1 cellular context compared by ENCODE assay signal in genomic region chr4:68815617-68816409, GRCh38.
A peak's percentile ranks its signal among the peaks of the same experiment; 100 is the strongest.
TF ChIP-seq lines count a peak whose summit lies in the region.
"Not testable (repeated sequence)": the region's sequence is repeated elsewhere in the genome, so short reads cannot be mapped to it uniquely, and the experiment has no call there.

Gene UGT2B10 (plus strand): TSS chr4:68815994. CDS start chr4:68816020, 26 bp downstream.

TF ChIP-seq in HepG2, 621 proteins besides CTCF, POLR2A, EP300 and RAD21 (continued from another document and continues in another):
- 0 out of 2 replicates have a peak, but pooled peaks have one; percentile 74 for TF ChIP-seq RNF219 (CRISPR knock-in tag; IDR thresholded peaks at IDR 0.05)
- TF ChIP-seq, protein P1, sequence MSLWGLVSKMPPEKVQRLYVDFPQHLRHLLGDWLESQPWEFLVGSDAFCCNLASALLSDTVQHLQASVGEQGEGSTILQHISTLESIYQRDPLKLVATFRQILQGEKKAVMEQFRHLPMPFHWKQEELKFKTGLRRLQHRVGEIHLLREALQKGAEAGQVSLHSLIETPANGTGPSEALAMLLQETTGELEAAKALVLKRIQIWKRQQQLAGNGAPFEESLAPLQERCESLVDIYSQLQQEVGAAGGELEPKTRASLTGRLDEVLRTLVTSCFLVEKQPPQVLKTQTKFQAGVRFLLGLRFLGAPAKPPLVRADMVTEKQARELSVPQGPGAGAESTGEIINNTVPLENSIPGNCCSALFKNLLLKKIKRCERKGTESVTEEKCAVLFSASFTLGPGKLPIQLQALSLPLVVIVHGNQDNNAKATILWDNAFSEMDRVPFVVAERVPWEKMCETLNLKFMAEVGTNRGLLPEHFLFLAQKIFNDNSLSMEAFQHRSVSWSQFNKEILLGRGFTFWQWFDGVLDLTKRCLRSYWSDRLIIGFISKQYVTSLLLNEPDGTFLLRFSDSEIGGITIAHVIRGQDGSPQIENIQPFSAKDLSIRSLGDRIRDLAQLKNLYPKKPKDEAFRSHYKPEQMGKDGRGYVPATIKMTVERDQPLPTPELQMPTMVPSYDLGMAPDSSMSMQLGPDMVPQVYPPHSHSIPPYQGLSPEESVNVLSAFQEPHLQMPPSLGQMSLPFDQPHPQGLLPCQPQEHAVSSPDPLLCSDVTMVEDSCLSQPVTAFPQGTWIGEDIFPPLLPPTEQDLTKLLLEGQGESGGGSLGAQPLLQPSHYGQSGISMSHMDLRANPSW (CRISPR knock-in tag; IDR thresholded peaks at IDR 0.05; ENCODE audit: borderline replicate concordance): 0 out of 2 replicates have a peak, but pooled peaks have one; percentile 45
- TF ChIP-seq KAT2B (IDR thresholded peaks at IDR 0.05; ENCODE audit: borderline replicate concordance, low read depth, low read length): peak; percentile 39; the same call in 1 of the 2 replicates
- peak; percentile 66 for TF ChIP-seq PHF5A (CRISPR knock-in tag; IDR thresholded peaks at IDR 0.05; ENCODE audit: low read depth, unreplicated experiment)
- peak; percentile 64; the same call in 1 of the 2 replicates for TF ChIP-seq ZBTB8A (CRISPR knock-in tag; IDR thresholded peaks at IDR 0.05; ENCODE audit: borderline replicate concordance, low read depth)
- TF ChIP-seq CBX1 (IDR thresholded peaks at IDR 0.05; ENCODE audit: low read depth): peak; percentile 60
- TF ChIP-seq ZNF3 (CRISPR knock-in tag; IDR thresholded peaks at IDR 0.05): 0 out of 2 replicates have a peak, but pooled peaks have one; percentile 19
- 0 out of 2 replicates have a peak, but pooled peaks have one; percentile 63 for TF ChIP-seq ZNF510 (CRISPR knock-in tag; IDR thresholded peaks at IDR 0.05; ENCODE audit: low read depth)
- peak; percentile 89 for TF ChIP-seq FOXK1 (CRISPR knock-in tag; IDR thresholded peaks at IDR 0.05; ENCODE audit: borderline replicate concordance, low read depth)
- peak; percentile 66 for TF ChIP-seq POLR2AphosphoS5 (IDR thresholded peaks at IDR 0.05; ENCODE audit: low read depth, low read length)
- peak; percentile 77 for TF ChIP-seq ARNTL (CRISPR knock-in tag; IDR thresholded peaks at IDR 0.05)
- peak; percentile 81; the same call in 1 of the 2 replicates for TF ChIP-seq TBX3 (IDR thresholded peaks at IDR 0.05; ENCODE audit: borderline replicate concordance)
- peak; percentile 46; the same call in 1 of the 2 replicates for TF ChIP-seq NR2C2 (CRISPR knock-in tag; IDR thresholded peaks at IDR 0.05; ENCODE audit: borderline replicate concordance)
- peak; percentile 98 for TF ChIP-seq MED1 (CRISPR knock-in tag; IDR thresholded peaks at IDR 0.05)
- peak; percentile 30; the same call in 1 of the 2 replicates for TF ChIP-seq ZNF841 (CRISPR knock-in tag; IDR thresholded peaks at IDR 0.05; ENCODE audit: borderline replicate concordance)
- not testable (repeated sequence) for TF ChIP-seq ZHX2 (IDR thresholded peaks at IDR 0.05; ENCODE audit: low read depth); SOX6 (IDR thresholded peaks at IDR 0.05)
- peak; percentile 75; the same call in 1 of the 2 replicates for TF ChIP-seq ZHX2 (CRISPR knock-in tag; IDR thresholded peaks at IDR 0.05; ENCODE audit: borderline replicate concordance)
- TF ChIP-seq GFI1 (CRISPR knock-in tag; IDR thresholded peaks at IDR 0.05; ENCODE audit: borderline replicate concordance): peak; percentile 76
- peak; percentile 34; the same call in 1 of the 2 replicates for TF ChIP-seq ZBTB21 (CRISPR knock-in tag; IDR thresholded peaks at IDR 0.05)
- peak; percentile 47; the same call in 1 of the 2 replicates for TF ChIP-seq ZSCAN21 (CRISPR knock-in tag; IDR thresholded peaks at IDR 0.05; ENCODE audit: borderline replicate concordance)
- 0 out of 2 replicates have a peak, but pooled peaks have one; percentile 32 for TF ChIP-seq ZNF230 (CRISPR knock-in tag; IDR thresholded peaks at IDR 0.05)
- TF ChIP-seq ARID2 (CRISPR knock-in tag; IDR thresholded peaks at IDR 0.05; ENCODE audit: borderline replicate concordance): peak; percentile 76
- TF ChIP-seq ZSCAN9 (CRISPR knock-in tag; IDR thresholded peaks at IDR 0.05; ENCODE audit: borderline replicate concordance): peak; percentile 93
- peak; percentile 80; the same call in 1 of the 2 replicates for TF ChIP-seq SNAPC2 (CRISPR knock-in tag; IDR thresholded peaks at IDR 0.05)
- peak; percentile 79; the same call in 1 of the 2 replicates for TF ChIP-seq SSRP1 (CRISPR knock-in tag; IDR thresholded peaks at IDR 0.05)
- TF ChIP-seq, protein P2, sequence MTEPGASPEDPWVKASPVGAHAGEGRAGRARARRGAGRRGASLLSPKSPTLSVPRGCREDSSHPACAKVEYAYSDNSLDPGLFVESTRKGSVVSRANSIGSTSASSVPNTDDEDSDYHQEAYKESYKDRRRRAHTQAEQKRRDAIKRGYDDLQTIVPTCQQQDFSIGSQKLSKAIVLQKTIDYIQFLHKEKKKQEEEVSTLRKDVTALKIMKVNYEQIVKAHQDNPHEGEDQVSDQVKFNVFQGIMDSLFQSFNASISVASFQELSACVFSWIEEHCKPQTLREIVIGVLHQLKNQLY (CRISPR knock-in tag; IDR thresholded peaks at IDR 0.05): peak; percentile 87
- TF ChIP-seq MIXL1 (CRISPR knock-in tag; IDR thresholded peaks at IDR 0.05): peak; percentile 99
- TF ChIP-seq SIX1 (CRISPR knock-in tag; IDR thresholded peaks at IDR 0.05; ENCODE audit: borderline replicate concordance): peak; percentile 89; the same call in 1 of the 2 replicates
- peak; percentile 80; the same call in 1 of the 2 replicates for TF ChIP-seq ZSCAN5A (CRISPR knock-in tag; IDR thresholded peaks at IDR 0.05; ENCODE audit: borderline replicate concordance)
- peak; percentile 81 for TF ChIP-seq FOXA1 (IDR thresholded peaks at IDR 0.05)
- peak; percentile 93 for TF ChIP-seq FOXA1 (CRISPR knock-in tag; IDR thresholded peaks at IDR 0.05)
- TF ChIP-seq ZNF878 (CRISPR knock-in tag; IDR thresholded peaks at IDR 0.05): 0 out of 2 replicates have a peak, but pooled peaks have one; percentile 35
- peak; percentile 93 for TF ChIP-seq ZGPAT (CRISPR knock-in tag; IDR thresholded peaks at IDR 0.05)
- peak; percentile 97; the same call in 1 of the 2 replicates for TF ChIP-seq FOXJ3 (CRISPR knock-in tag; IDR thresholded peaks at IDR 0.05; ENCODE audit: borderline replicate concordance)
- peak; percentile 83 for TF ChIP-seq NKX3-1 (CRISPR knock-in tag; IDR thresholded peaks at IDR 0.05)
- peak; percentile 46; the same call in 1 of the 2 replicates for TF ChIP-seq ZNF652 (CRISPR knock-in tag; IDR thresholded peaks at IDR 0.05; ENCODE audit: borderline replicate concordance, low read depth)
- TF ChIP-seq NCOR1 (IDR thresholded peaks at IDR 0.05; ENCODE audit: borderline replicate concordance, low read length): peak; percentile 75; the same call in 1 of the 2 replicates
- TF ChIP-seq SALL1 (CRISPR knock-in tag; IDR thresholded peaks at IDR 0.05): peak; percentile 62; the same call in 1 of the 2 replicates
- TF ChIP-seq SMYD3 (CRISPR knock-in tag; IDR thresholded peaks at IDR 0.05): peak; percentile 86
- peak; percentile 89; the same call in 1 of the 2 replicates for TF ChIP-seq MIER3 (CRISPR knock-in tag; IDR thresholded peaks at IDR 0.05; ENCODE audit: borderline replicate concordance)
- TF ChIP-seq ATF7-NPFF (CRISPR knock-in tag; IDR thresholded peaks at IDR 0.05; ENCODE audit: low read depth): peak; percentile 61
- TF ChIP-seq NR2F2 (IDR thresholded peaks at IDR 0.05; ENCODE audit: borderline replicate concordance, low read depth): peak; percentile 83
- peak; percentile 92 for TF ChIP-seq HDAC2 (CRISPR knock-in tag; IDR thresholded peaks at IDR 0.05)
- TF ChIP-seq SOX6 (CRISPR knock-in tag; IDR thresholded peaks at IDR 0.05): peak; percentile 87
- TF ChIP-seq, protein P3, sequence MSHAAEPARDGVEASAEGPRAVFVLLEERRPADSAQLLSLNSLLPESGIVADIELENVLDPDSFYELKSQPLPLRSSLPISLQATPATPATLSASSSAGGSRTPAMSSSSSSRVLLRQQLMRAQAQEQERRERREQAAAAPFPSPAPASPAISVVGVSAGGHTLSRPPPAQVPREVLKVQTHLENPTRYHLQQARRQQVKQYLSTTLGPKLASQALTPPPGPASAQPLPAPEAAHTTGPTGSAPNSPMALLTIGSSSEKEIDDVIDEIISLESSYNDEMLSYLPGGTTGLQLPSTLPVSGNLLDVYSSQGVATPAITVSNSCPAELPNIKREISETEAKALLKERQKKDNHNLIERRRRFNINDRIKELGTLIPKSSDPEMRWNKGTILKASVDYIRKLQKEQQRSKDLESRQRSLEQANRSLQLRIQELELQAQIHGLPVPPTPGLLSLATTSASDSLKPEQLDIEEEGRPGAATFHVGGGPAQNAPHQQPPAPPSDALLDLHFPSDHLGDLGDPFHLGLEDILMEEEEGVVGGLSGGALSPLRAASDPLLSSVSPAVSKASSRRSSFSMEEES (CRISPR knock-in tag; IDR thresholded peaks at IDR 0.05): peak; percentile 72
- TF ChIP-seq ZSCAN22 (CRISPR knock-in tag; IDR thresholded peaks at IDR 0.05): peak; percentile 68; the same call in 1 of the 2 replicates
